8 cellular contexts compared by ENCODE assay signal in genomic region chr20:3846740-3847418, GRCh38. TPM values are rescaled to one million over a fixed set of nuclear protein-coding genes. Genes with fewer than 3 reads are reported as not detected.
DNase-seq lines count a peak whose midpoint lies in the region; ATAC-seq and TF ChIP-seq lines count a peak whose summit lies in the region.

Gene MAVS, plus strand, starts transcription at chr20:3846834. Its CDS starts 7,791 bp downstream, at chr20:3854625.

- no peak for TF ChIP-seq CTCF in DND-41 (IDR thresholded peaks at IDR 0.05; ENCODE audit: borderline replicate concordance, extremely low read depth, low read length, poor library complexity, severe bottlenecking)
- TF ChIP-seq CTCF in RWPE1 (conservative IDR thresholded peaks at IDR 0.05; ENCODE audit: low read depth), result no peak; the same call in 1 of the 2 replicates
- TF ChIP-seq CTCF in fibroblast of mammary gland (conservative IDR thresholded peaks at IDR 0.05; ENCODE audit: control insufficient read depth, insufficient read depth, low read depth, low read length), result no peak
- TF ChIP-seq CTCF in natural killer cell (IDR thresholded peaks at IDR 0.05), result no peak

- peak; percentile 92 for DNase-seq in DND-41
- peak; percentile 89 for DNase-seq in RWPE1 (ENCODE audit: low spot score)
- DNase-seq in activated T-helper 2 cell treated with anti-CD3 and anti-CD28 coated beads, Interferon-gamma antibody, Interleukin-2, Interleukin-4, amounts not matched to agents 10 μg/mL and 5 μg/mL and 100 μg/mL, durations not matched to agents 14 hours and 24 hours and 36 hours (ENCODE audit: low spot score), result peak; percentile 83
- DNase-seq in fibroblast of mammary gland (ENCODE audit: low read depth), result peak; percentile 63
- peak; percentile 87 for DNase-seq in natural killer cell
- peak; percentile 70 to 82 (median 80) for DNase-seq in stimulated activated naive CD4-positive, alpha-beta T cell (lab: John Stamatoyannopoulos, UW)

- intact Hi-C loops in activated T-helper 2 cell treated with anti-CD3 and anti-CD28 coated beads, Interferon-gamma antibody, Interleukin-2, Interleukin-4, amounts not matched to agents 10 μg/mL and 5 μg/mL and 100 μg/mL, durations not matched to agents 14 hours and 24 hours and 36 hours (cut with micrococcal nuclease), result loop anchor here (1.0 to 2.0 kb wide), 2 partner anchors 27 to 60 kb away; partner anchors contain the start of genes AP5S1 and CENPB
- intact Hi-C loops in natural killer cell (cut with micrococcal nuclease), result loop anchor here (2.0 to 5.0 kb wide), 2 partner anchors 26 to 50 kb away; partner anchors contain the start of genes AP5S1 and CDC25B

- ATAC-seq in DND-41 (ENCODE audit: insufficient read depth, low read depth) (peak; percentile 96), GM21737 (IDR thresholded peaks at IDR 0.05; ENCODE audit: unreplicated experiment) (peak; percentile 94), natural killer cell (peak; percentile 98)

- H3K4me3 Mint-ChIP-seq in activated T-helper 2 cell treated with anti-CD3 and anti-CD28 coated beads, Interferon-gamma antibody, Interleukin-2, Interleukin-4, amounts not matched to agents 10 μg/mL and 5 μg/mL and 100 μg/mL, durations not matched to agents 14 hours and 24 hours and 36 hours (ENCODE audit: low read depth), result peak within 1 kb of the TSS; percentile 90
- H3K4me3 Mint-ChIP-seq in natural killer cell, result peak within 1 kb of the TSS; percentile 89

- peaks cover 17% of the 10 kb centered on the region for H3K4me1 Mint-ChIP-seq in activated T-helper 2 cell treated with anti-CD3 and anti-CD28 coated beads, Interferon-gamma antibody, Interleukin-2, Interleukin-4, amounts not matched to agents 10 μg/mL and 5 μg/mL and 100 μg/mL, durations not matched to agents 14 hours and 24 hours and 36 hours (ENCODE audit: low read depth)
- H3K4me1 Mint-ChIP-seq in natural killer cell, result peaks cover 16 to 31% of the 10 kb centered on the region in 2 donors

- no peaks in the 10 kb centered on the region for H3K9me3 Mint-ChIP-seq in activated T-helper 2 cell treated with anti-CD3 and anti-CD28 coated beads, Interferon-gamma antibody, Interleukin-2, Interleukin-4, amounts not matched to agents 10 μg/mL and 5 μg/mL and 100 μg/mL, durations not matched to agents 14 hours and 24 hours and 36 hours
- H3K9me3 Mint-ChIP-seq in natural killer cell, result no peaks in the 10 kb centered on the region

- H3K4me1 ChIP-seq in DND-41 (ENCODE audit: insufficient read depth, low read length), result peaks cover 30% of the 10 kb centered on the region

- POLR2A ChIA-PET in RWPE1 (lab: Yijun Ruan, JAX; ENCODE audit: low non-redundant PET), result no interaction called here

- H3K27me3 Mint-ChIP-seq in activated T-helper 2 cell treated with anti-CD3 and anti-CD28 coated beads, Interferon-gamma antibody, Interleukin-2, Interleukin-4, amounts not matched to agents 10 μg/mL and 5 μg/mL and 100 μg/mL, durations not matched to agents 14 hours and 24 hours and 36 hours (ENCODE audit: low read depth), result no peaks in the 10 kb centered on the region
- no peaks in the 10 kb centered on the region for H3K27me3 Mint-ChIP-seq in natural killer cell (ENCODE audit: low read depth in 2 of 2)

- peak within 1 kb of the TSS; percentile 99 for H3K4me2 ChIP-seq in DND-41 (ENCODE audit: insufficient read depth, low read length)

- H3K27ac Mint-ChIP-seq in activated T-helper 2 cell treated with anti-CD3 and anti-CD28 coated beads, Interferon-gamma antibody, Interleukin-2, Interleukin-4, amounts not matched to agents 10 μg/mL and 5 μg/mL and 100 μg/mL, durations not matched to agents 14 hours and 24 hours and 36 hours, result peak within 1 kb of the TSS; percentile 79
- peak within 1 kb of the TSS; percentile 81 to 89 for H3K27ac Mint-ChIP-seq in natural killer cell

- H3K36me3 ChIP-seq in DND-41 (ENCODE audit: insufficient read depth, low read length) (peaks cover 12% of the 10 kb centered on the region; the same call in 1 of the 2 replicates), KOPT-K1 (ENCODE audit: insufficient read depth, low read length) (peaks cover 5% of the 10 kb centered on the region; the same call in 1 of the 2 replicates)

- no peaks in the 10 kb centered on the region for H3K27me3 ChIP-seq in DND-41 (ENCODE audit: insufficient read depth, low read length, poor library complexity)

- H3K4me3 ChIP-seq in DND-41 (ENCODE audit: low read depth in 1 of 2, low read length in 2 of 2), result peak within 1 kb of the TSS; percentile 74 to 90
- H3K4me3 ChIP-seq in fibroblast of mammary gland (ENCODE audit: control insufficient read depth, low read depth, low read length), result peak within 1 kb of the TSS; percentile 81

- H3K9me3 ChIP-seq in DND-41 (ENCODE audit: insufficient read depth, low read length, severe bottlenecking) (no peaks in the 10 kb centered on the region), KOPT-K1 (ENCODE audit: insufficient read depth, low read length, poor library complexity, severe bottlenecking) (no peaks in the 10 kb centered on the region)

- peaks cover 11% of the 10 kb centered on the region for H4K20me1 ChIP-seq in DND-41 (ENCODE audit: insufficient read depth, low read length)

- CTCF ChIA-PET in RWPE1 (lab: Yijun Ruan, JAX), result no interaction called here

- peak within 1 kb of the TSS; percentile 92 for H2AFZ ChIP-seq in DND-41 (ENCODE audit: low read depth, low read length)

- peak within 1 kb of the TSS; percentile 98 for H3K9ac ChIP-seq in DND-41 (ENCODE audit: low read depth, low read length)

- H3K36me3 Mint-ChIP-seq in activated T-helper 2 cell treated with anti-CD3 and anti-CD28 coated beads, Interferon-gamma antibody, Interleukin-2, Interleukin-4, amounts not matched to agents 10 μg/mL and 5 μg/mL and 100 μg/mL, durations not matched to agents 14 hours and 24 hours and 36 hours (ENCODE audit: low read depth), result peaks cover 17% of the 10 kb centered on the region
- H3K36me3 Mint-ChIP-seq in natural killer cell, result no peaks in the 10 kb centered on the region

- peak within 1 kb of the TSS; percentile 78 for H3K27ac ChIP-seq in DND-41 (ENCODE audit: low read length)
- H3K27ac ChIP-seq in KOPT-K1 (ENCODE audit: low read depth, low read length, poor library complexity, severe bottlenecking), result peak within 1 kb of the TSS; percentile 81
- H3K27ac ChIP-seq in RWPE1, result peak within 1 kb of the TSS; percentile 87

- peaks cover 49% of the 10 kb centered on the region for H3K79me2 ChIP-seq in DND-41 (ENCODE audit: insufficient read depth, low read length)

RNA-seq across cellular contexts. Expression of gene MAVS, which starts in this region (rescaled TPM):
- 41.0 and 43.5 TPM in 2 replicates for total RNA-seq in activated T-helper 2 cell treated with anti-CD3 and anti-CD28 coated beads, Interferon-gamma antibody, Interleukin-2, Interleukin-4, amounts not matched to agents 10 μg/mL and 5 μg/mL and 100 μg/mL, durations not matched to agents 14 hours and 24 hours and 36 hours
- 10 to 100 TPM; 23.1 to 30.8 (median 26.4) TPM for total RNA-seq in natural killer cell

Comparison
In these comparisons a context has a peak if more than half of its experiments do, and no peak if none do; other contexts are left out.
1. Peak in every context shown above with its lines: DNase-seq, ATAC-seq, H3K4me3 ChIP-seq and H3K27ac ChIP-seq.